In the genomic region with DNA sequence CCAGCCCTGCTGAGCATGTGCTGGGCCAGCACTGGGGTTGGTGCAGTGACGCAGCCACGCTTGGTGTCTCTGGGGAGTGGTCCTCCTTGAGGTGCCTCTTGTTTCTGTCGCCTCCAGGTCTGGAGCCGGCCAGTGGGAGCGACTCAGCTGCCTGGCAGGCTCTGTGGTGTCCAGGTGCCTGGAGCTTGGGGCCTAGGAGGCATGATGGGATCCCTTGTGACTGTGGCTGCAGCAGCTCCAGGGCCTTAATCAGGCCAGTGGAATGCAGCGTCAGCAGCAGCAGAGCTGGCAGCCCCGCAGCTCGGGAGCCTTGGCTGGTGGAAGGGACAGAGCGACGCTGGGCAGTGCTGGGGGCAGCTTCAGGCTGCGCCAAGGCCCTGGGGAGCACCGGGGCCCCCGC, we compare ENCODE assay signal across 1 cellular context.
TF ChIP-seq lines count a peak whose summit lies in the region.

No MANE protein-coding gene starts in this region.

TF ChIP-seq in IMR-90, 13 proteins besides CTCF, POLR2A, EP300 and RAD21:
- TF ChIP-seq RCOR1 (IDR thresholded peaks at IDR 0.05; ENCODE audit: insufficient replicate concordance, low read length) = no peak
- TF ChIP-seq, protein P1, sequence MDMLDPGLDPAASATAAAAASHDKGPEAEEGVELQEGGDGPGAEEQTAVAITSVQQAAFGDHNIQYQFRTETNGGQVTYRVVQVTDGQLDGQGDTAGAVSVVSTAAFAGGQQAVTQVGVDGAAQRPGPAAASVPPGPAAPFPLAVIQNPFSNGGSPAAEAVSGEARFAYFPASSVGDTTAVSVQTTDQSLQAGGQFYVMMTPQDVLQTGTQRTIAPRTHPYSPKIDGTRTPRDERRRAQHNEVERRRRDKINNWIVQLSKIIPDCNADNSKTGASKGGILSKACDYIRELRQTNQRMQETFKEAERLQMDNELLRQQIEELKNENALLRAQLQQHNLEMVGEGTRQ (IDR thresholded peaks at IDR 0.05; ENCODE audit: low read depth, low read length) = no peak
- peak; percentile 10; the same call in 1 of the 2 replicates for TF ChIP-seq MAZ (IDR thresholded peaks at IDR 0.05; ENCODE audit: borderline replicate concordance, low read depth, low read length)
- TF ChIP-seq MAFK (IDR thresholded peaks at IDR 0.05; ENCODE audit: low read depth, low read length) = peak; percentile 84
- no peak for TF ChIP-seq SMC3 (IDR thresholded peaks at IDR 0.05; ENCODE audit: low read depth, low read length)
